In the genomic region with DNA sequence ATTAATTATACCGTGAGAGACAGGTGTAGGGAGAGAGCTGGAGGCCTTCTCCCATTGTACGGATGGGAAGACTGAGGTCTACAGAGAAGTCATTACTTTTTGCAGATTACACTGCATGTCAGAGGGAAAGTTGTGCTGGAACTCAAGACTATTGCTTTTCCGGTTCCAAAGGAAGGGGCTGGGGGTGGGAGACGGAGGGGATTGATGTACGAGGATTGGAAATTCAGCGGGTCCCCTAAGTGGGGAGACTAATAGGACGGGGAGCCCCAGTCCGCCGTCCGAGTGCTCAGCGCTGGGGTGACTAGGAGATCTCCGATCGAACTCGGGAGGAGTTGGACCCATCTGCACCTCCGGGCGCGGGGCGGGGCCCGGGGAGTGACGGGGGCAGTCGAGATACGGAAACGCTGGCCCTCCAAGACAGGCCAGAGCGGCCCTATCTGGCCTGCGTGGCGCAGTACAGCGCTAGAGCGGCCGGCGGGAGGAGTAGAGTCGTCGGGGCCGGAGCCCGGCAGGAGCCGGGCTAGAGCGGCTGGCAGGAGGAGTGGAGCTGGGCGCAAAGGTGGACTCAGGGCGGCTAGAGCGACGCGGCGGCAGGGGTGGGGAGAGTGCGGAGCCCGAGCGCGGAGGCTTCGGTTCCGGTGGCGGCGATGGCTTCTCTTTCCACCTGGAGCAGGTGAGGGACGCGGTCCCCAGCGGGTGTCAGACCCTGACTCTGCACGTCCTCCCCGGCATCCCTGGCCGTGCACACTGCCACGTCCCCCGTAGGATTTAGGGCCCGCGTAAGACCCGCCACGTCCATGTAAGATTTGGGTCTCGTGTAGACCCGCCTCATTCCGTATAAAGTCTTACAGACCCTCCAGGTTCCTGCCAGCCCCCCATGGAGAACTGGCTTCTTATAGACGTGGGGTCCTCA, we compare ENCODE assay signal across 8 cellular contexts. TPM values are rescaled to one million over a fixed set of nuclear protein-coding genes. Genes with fewer than 3 reads are reported as not detected.
A peak's percentile ranks its signal among the peaks of the same experiment; 100 is the strongest.
DNase-seq lines count a peak whose midpoint lies in the region; ATAC-seq and TF ChIP-seq lines count a peak whose summit lies in the region.

No MANE protein-coding gene starts in this region.

- CTCF ChIA-PET in CD8-positive, alpha-beta T cell (lab: Charles Lee), result interaction anchor here (0.7 to 12.2 kb wide), 6 partner anchors 12 to 68 kb away, joined by 3 to 163 read pairs (median 14); partner anchors contain the start of gene RPS19
- CTCF ChIA-PET in activated CD8-positive, alpha-beta T cell treated with anti-CD3 and anti-CD28 coated beads, Interleukin-2, amount 10 ng/mL, durations not matched to agents 7 days and 5 days (lab: Charles Lee), result interaction anchor here (1.0 to 11.7 kb wide), 5 partner anchors 10 to 68 kb away, joined by 3 to 176 read pairs (median 19); partner anchors contain the start of genes CD79A and RPS19

- peak overlapping the region; percentile 99 for H3K27ac Mint-ChIP-seq in CD8-positive, alpha-beta T cell
- peak overlapping the region; percentile 87 for H3K27ac Mint-ChIP-seq in activated CD8-positive, alpha-beta T cell treated with anti-CD3 and anti-CD28 coated beads, Interleukin-2, amount 10 ng/mL, durations not matched to agents 7 days and 5 days

- POLR2A ChIA-PET in CD8-positive, alpha-beta T cell (lab: Charles Lee), result interaction anchor here (1.0 to 11.4 kb wide), 9 partner anchors 10 to 75 kb away, joined by 3 to 267 read pairs (median 6); partner anchors contain the start of genes CD79A, RABAC1 and RPS19
- POLR2A ChIA-PET in activated CD8-positive, alpha-beta T cell treated with anti-CD3 and anti-CD28 coated beads, Interleukin-2, amount 10 ng/mL, durations not matched to agents 7 days and 5 days (lab: Charles Lee), result interaction anchor here (1.0 to 11.6 kb wide), 6 partner anchors 10 to 64 kb away, joined by 3 to 241 read pairs (median 11); partner anchors contain the start of genes CD79A and RPS19

- peaks cover 1% of the 10 kb centered on the region for H3K36me3 ChIP-seq in CD8-positive, alpha-beta T cell (ENCODE audit: insufficient read depth, low read length)

- peak; percentile 41 for ATAC-seq in CD8-positive, alpha-beta T cell
- ATAC-seq in GM19452 (IDR thresholded peaks at IDR 0.05; ENCODE audit: unreplicated experiment), result peak; percentile 69
- ATAC-seq in activated CD8-positive, alpha-beta T cell treated with anti-CD3 and anti-CD28 coated beads, Interleukin-2, amount 10 ng/mL, durations not matched to agents 7 days and 5 days, result peak; percentile 78

- H3K27ac ChIP-seq in CD8-positive, alpha-beta T cell (ENCODE audit: low read depth, low read length), result peak overlapping the region; percentile 90

- H3K9me3 Mint-ChIP-seq in CD8-positive, alpha-beta T cell, result no peaks in the 10 kb centered on the region
- no peaks in the 10 kb centered on the region for H3K9me3 Mint-ChIP-seq in activated CD8-positive, alpha-beta T cell treated with anti-CD3 and anti-CD28 coated beads, Interleukin-2, amount 10 ng/mL, durations not matched to agents 7 days and 5 days (ENCODE audit: insufficient read depth)

- H3K9me3 ChIP-seq in CD8-positive, alpha-beta T cell (ENCODE audit: low read length), result no peaks in the 10 kb centered on the region

- no peaks in the 10 kb centered on the region for H3K27me3 Mint-ChIP-seq in CD8-positive, alpha-beta T cell (ENCODE audit: low read depth)
- H3K27me3 Mint-ChIP-seq in activated CD8-positive, alpha-beta T cell treated with anti-CD3 and anti-CD28 coated beads, Interleukin-2, amount 10 ng/mL, durations not matched to agents 7 days and 5 days (ENCODE audit: low read depth), result no peaks in the 10 kb centered on the region

- no peaks in the 10 kb centered on the region for H3K27me3 ChIP-seq in CD8-positive, alpha-beta T cell (ENCODE audit: insufficient read depth, low read length)

- no peak for TF ChIP-seq CTCF in CD8-positive, alpha-beta T cell (IDR thresholded peaks at IDR 0.05)

- H3K4me1 ChIP-seq in CD8-positive, alpha-beta T cell (ENCODE audit: insufficient read depth, low read length), result peaks cover 50% of the 10 kb centered on the region

- DNase-seq in CD8-positive, alpha-beta T cell, result peak; percentile 78 to 96 (median 87)
- peak; percentile 95 for DNase-seq in HK-2 (ENCODE audit: unreplicated experiment)
- DNase-seq in NCI-H82 treated with DMSO at 0.1 percent for 48 hours (lab: John Stamatoyannopoulos, UW; ENCODE audit: unreplicated experiment), result peak; percentile 96
- DNase-seq in activated CD8-positive, alpha-beta T cell treated with anti-CD3 and anti-CD28 coated beads, Interleukin-2, amount 10 ng/mL, durations not matched to agents 7 days and 5 days, result peak; percentile 94
- DNase-seq in effector CD4-positive, alpha-beta T cell, result peak; percentile 76
- peak; percentile 96 to 98 for DNase-seq in lung microvascular endothelial cell (ENCODE audit: low read depth in 2 of 2)
- peak; percentile 71 to 78 (median 75) for DNase-seq in stimulated activated CD4-positive, alpha-beta T cell treated with anti-CD3 and anti-CD28 coated beads, TNF-alpha, amount 100 ng/mL, for 4 hours (ENCODE audit: low read depth in 3 of 3)

- peaks cover 48% of the 10 kb centered on the region for H3K36me3 Mint-ChIP-seq in CD8-positive, alpha-beta T cell
- peaks cover 53% of the 10 kb centered on the region for H3K36me3 Mint-ChIP-seq in activated CD8-positive, alpha-beta T cell treated with anti-CD3 and anti-CD28 coated beads, Interleukin-2, amount 10 ng/mL, durations not matched to agents 7 days and 5 days (ENCODE audit: low read depth)

- H3K4me3 ChIP-seq in CD8-positive, alpha-beta T cell (ENCODE audit: low read depth, low read length), result peak overlapping the region; percentile 97

- H3K4me1 Mint-ChIP-seq in CD8-positive, alpha-beta T cell (ENCODE audit: low read depth), result peaks cover 68% of the 10 kb centered on the region
- peaks cover 57% of the 10 kb centered on the region for H3K4me1 Mint-ChIP-seq in activated CD8-positive, alpha-beta T cell treated with anti-CD3 and anti-CD28 coated beads, Interleukin-2, amount 10 ng/mL, durations not matched to agents 7 days and 5 days (ENCODE audit: low read depth)

- H3K4me3 Mint-ChIP-seq in CD8-positive, alpha-beta T cell, result peak overlapping the region; percentile 93
- peak overlapping the region; percentile 80 for H3K4me3 Mint-ChIP-seq in activated CD8-positive, alpha-beta T cell treated with anti-CD3 and anti-CD28 coated beads, Interleukin-2, amount 10 ng/mL, durations not matched to agents 7 days and 5 days

- intact Hi-C loops in CD8-positive, alpha-beta T cell (cut with DNase I, micrococcal nuclease), result loop anchor here (1.0 to 5.0 kb wide), 3 partner anchors 24 to 1887 kb away; partner anchors contain the start of genes RPS19 (in 1 of the 2) and ZNF546 (in 1 of the 2)

RNA-seq across cellular contexts. Expression of gene ARHGEF1, which starts 1.1 kb away (rescaled TPM):
- total RNA-seq in CD8-positive, alpha-beta T cell, result 1,000 to 10,000 TPM; 1,125 to 1,160 TPM
- total RNA-seq in activated CD8-positive, alpha-beta T cell treated with anti-CD3 and anti-CD28 coated beads, Interleukin-2, amount 10 ng/mL, durations not matched to agents 7 days and 5 days, result 100 to 1,000 TPM; 515 to 537 TPM
- total RNA-seq in lung microvascular endothelial cell, result 24.0 and 34.7 TPM in 2 replicates

RNA-seq across cellular contexts. Expression of gene CD79A, which starts 7.0 kb away (rescaled TPM):
- total RNA-seq in CD8-positive, alpha-beta T cell, result 10 to 100 TPM; 19.5 to 19.6 TPM
- 10 to 100 TPM; 17.4 to 21.5 TPM for total RNA-seq in activated CD8-positive, alpha-beta T cell treated with anti-CD3 and anti-CD28 coated beads, Interleukin-2, amount 10 ng/mL, durations not matched to agents 7 days and 5 days
- not detected in 2 replicates for total RNA-seq in lung microvascular endothelial cell

RNA-seq across cellular contexts. Expression of gene RPS19, which starts 24.0 kb away (rescaled TPM):
- total RNA-seq in CD8-positive, alpha-beta T cell, result 1,000 to 10,000 TPM; 3,663 to 3,781 TPM
- 1,000 to 10,000 TPM; 3,024 to 3,056 TPM for total RNA-seq in activated CD8-positive, alpha-beta T cell treated with anti-CD3 and anti-CD28 coated beads, Interleukin-2, amount 10 ng/mL, durations not matched to agents 7 days and 5 days
- 1,113 and 1,209 TPM in 2 replicates for total RNA-seq in lung microvascular endothelial cell

RNA-seq across cellular contexts. Expression of gene DMRTC2, which starts 39.2 kb away (rescaled TPM):
- total RNA-seq in CD8-positive, alpha-beta T cell, result not detected
- total RNA-seq in activated CD8-positive, alpha-beta T cell treated with anti-CD3 and anti-CD28 coated beads, Interleukin-2, amount 10 ng/mL, durations not matched to agents 7 days and 5 days, result not detected
- not detected in 2 replicates for total RNA-seq in lung microvascular endothelial cell

RNA-seq across cellular contexts. Expression of gene LYPD4, which starts 39.6 kb away (rescaled TPM):
- not detected for total RNA-seq in CD8-positive, alpha-beta T cell
- not detected for total RNA-seq in activated CD8-positive, alpha-beta T cell treated with anti-CD3 and anti-CD28 coated beads, Interleukin-2, amount 10 ng/mL, durations not matched to agents 7 days and 5 days
- total RNA-seq in lung microvascular endothelial cell, result not detected in 2 replicates

Comparison
In these comparisons a context has a peak if more than half of its experiments do, and no peak if none do; other contexts are left out.
1. Peak in every context shown above with its lines: DNase-seq, ATAC-seq, H3K4me3 ChIP-seq and H3K27ac ChIP-seq.
2. RNA of gene ARHGEF1, which starts 1.1 kb away (total RNA-seq): 1,125 to 1,160 TPM in CD8-positive, alpha-beta T cell and 515 to 537 TPM in activated CD8-positive, alpha-beta T cell treated with anti-CD3 and anti-CD28 coated beads, Interleukin-2, amount 10 ng/mL, durations not matched to agents 7 days and 5 days; 24.0 to 34.7 TPM in lung microvascular endothelial cell; every median in the first group is over 10 times any median in the second.
3. RNA of gene CD79A, which starts 7.0 kb away (total RNA-seq): 17.4 to 21.5 TPM in activated CD8-positive, alpha-beta T cell treated with anti-CD3 and anti-CD28 coated beads, Interleukin-2, amount 10 ng/mL, durations not matched to agents 7 days and 5 days and 19.5 to 19.6 TPM in CD8-positive, alpha-beta T cell; not detected in lung microvascular endothelial cell; every median in the first group is over 10 times any median in the second.